Comparison of ENCODE assay signal across 1 cellular context in genomic region chr6:36873115-36873514, GRCh38.
TF ChIP-seq lines count a peak whose summit lies in the region.

No MANE protein-coding gene starts in this region.

TF ChIP-seq in GM12878, 131 proteins besides CTCF, POLR2A, EP300 and RAD21:
- no peak for TF ChIP-seq IKZF2 (IDR thresholded peaks at IDR 0.05)
- TF ChIP-seq CREB1 (IDR thresholded peaks at IDR 0.05; ENCODE audit: low read depth), result no peak
- no peak for TF ChIP-seq JUND (IDR thresholded peaks at IDR 0.05; ENCODE audit: low read depth, low read length)
- TF ChIP-seq BMI1 (IDR thresholded peaks at IDR 0.05; ENCODE audit: borderline replicate concordance), result no peak
- TF ChIP-seq BRCA1 (IDR thresholded peaks at IDR 0.05; ENCODE audit: low read depth, low read length), result no peak
- TF ChIP-seq RELB (IDR thresholded peaks at IDR 0.05; ENCODE audit: low read depth), result no peak
- TF ChIP-seq ZBTB33 (IDR thresholded peaks at IDR 0.05), result no peak
- no peak for TF ChIP-seq E4F1 (IDR thresholded peaks at IDR 0.05; ENCODE audit: borderline replicate concordance, partially characterized antibody)
- TF ChIP-seq YY1 (IDR thresholded peaks at IDR 0.05; ENCODE audit: low read depth, low read length), result no peak
- no peak; the same call in 1 of the 2 replicates for TF ChIP-seq TCF7 (IDR thresholded peaks at IDR 0.05; ENCODE audit: borderline replicate concordance)
- TF ChIP-seq CEBPB (IDR thresholded peaks at IDR 0.05; ENCODE audit: borderline replicate concordance in 1 of 2, low read depth in 2 of 2, low read length in 2 of 2), result no peak
- no peak for TF ChIP-seq IRF5 (IDR thresholded peaks at IDR 0.05; ENCODE audit: borderline replicate concordance)
- TF ChIP-seq E2F4 (IDR thresholded peaks at IDR 0.05; ENCODE audit: low read depth, low read length), result no peak
- TF ChIP-seq USF1 (IDR thresholded peaks at IDR 0.05; ENCODE audit: borderline replicate concordance, extremely low read length, insufficient read depth, low read depth, low read length), result no peak
- no peak for TF ChIP-seq SMARCA5 (IDR thresholded peaks at IDR 0.05)
- no peak for TF ChIP-seq ZNF687 (IDR thresholded peaks at IDR 0.05)
- TF ChIP-seq EGR1 (IDR thresholded peaks at IDR 0.05; ENCODE audit: borderline replicate concordance in 1 of 2, low read depth in 2 of 2, low read length in 2 of 2), result no peak
